21 cellular contexts compared by ENCODE assay signal in the genomic region with DNA sequence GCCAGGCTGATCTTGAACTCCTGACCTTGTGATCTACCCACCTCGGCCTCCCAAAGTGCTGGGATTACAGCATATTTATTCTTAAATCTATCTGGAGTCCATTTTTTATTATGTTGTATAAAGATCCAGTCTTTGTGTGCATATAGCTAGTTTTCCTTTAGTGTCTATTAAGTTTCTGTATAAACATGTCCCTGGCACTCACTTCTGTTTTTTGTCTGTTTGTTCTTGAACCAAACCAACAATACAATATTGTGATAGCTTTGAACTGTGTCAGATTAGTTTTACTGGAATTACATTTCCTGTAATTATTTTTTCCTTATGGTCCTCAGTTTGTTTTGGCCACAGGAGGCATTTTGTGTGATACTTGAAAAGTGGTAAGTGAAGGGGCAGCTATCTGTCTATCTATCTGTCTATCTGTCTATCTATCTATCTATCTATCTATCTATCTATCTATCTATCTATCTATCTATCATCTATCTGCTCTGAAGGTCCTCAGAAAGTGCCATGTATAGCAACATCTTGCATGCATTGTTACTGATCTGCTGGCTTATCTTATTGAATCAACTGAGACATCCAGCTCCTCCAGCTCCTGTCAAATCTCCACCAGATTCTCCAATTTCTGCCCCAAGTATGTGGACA.
"Had no signal": no experiment of that assay in that cellular context is flagged by ENCODE, and none has a peak within 500 bp of the region (broad histone marks: within the 10 kb centered on the region; RNA-seq: fewer than 3 reads in every experiment).

No MANE protein-coding gene starts in this region.

- H3K9me3 Mint-ChIP-seq: IgD-negative memory B cell had no signal

- ATAC-seq: HepG2, Panc1, PC-3, T-helper 17 cell had no signal

- H3K27ac Mint-ChIP-seq: IgD-negative memory B cell, T-helper 17 cell had no signal

- H3K9ac ChIP-seq: SK-N-SH had no signal

- DNase-seq: KBM-7; MG63; NCI-H1092; NCI-H1436; NCI-H1694 treated with DMSO at 0.1 percent for 48 hours; NCI-H1930; NCI-H2081; NCI-H2171; NCI-H524; NCI-H526 treated with DMSO at 0.1 percent for 48 hours; NK-92 treated with Interleukin-12 subunit alpha and Interleukin-12 subunit beta, amount 100 ng/mL, for 24 hours; PC-3; SHP77; SK-N-SH; SW 1271; T-helper 1 cell; T-helper 17 cell had no signal

- H3K4me3 ChIP-seq: MG63 had no signal

- H3K36me3 ChIP-seq: MG63 had no signal

- H3K27me3 ChIP-seq: MG63 had no signal

- H3K4me1 Mint-ChIP-seq: IgD-negative memory B cell had no signal

- H3K4me3 Mint-ChIP-seq: IgD-negative memory B cell, T-helper 17 cell had no signal

- H3K9me3 ChIP-seq: MG63, SK-N-SH had no signal

- H3K27ac ChIP-seq: RWPE1 had no signal

- FAIRE-seq: HepG2 had no signal

- H3K4me2 ChIP-seq: SK-N-SH had no signal
